In the genomic region with DNA sequence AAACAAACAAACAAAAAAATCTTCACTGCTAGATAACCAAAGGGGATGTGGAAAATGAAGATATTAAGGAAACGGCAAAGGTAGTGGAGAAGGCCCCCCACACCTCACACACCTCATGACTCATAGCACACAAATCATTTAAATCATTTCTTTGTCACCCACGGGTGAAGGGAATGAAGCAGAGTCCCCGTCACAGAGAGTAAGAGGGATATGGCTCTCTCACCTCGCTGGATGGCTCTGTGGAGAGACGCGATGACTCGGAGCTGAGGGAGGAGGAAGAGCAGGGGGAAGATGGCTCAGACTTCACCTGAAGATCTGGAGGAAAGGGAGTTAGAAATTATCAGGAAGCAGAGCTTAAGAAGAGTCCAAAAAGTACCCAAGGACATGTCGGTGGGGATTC, we compare ENCODE assay signal across 1 cellular context.
TF ChIP-seq lines count a peak whose summit lies in the region.

No MANE protein-coding gene starts in this region.

TF ChIP-seq in neural cell, 6 proteins besides CTCF, POLR2A, EP300 and RAD21 (continued from another document):
- no peak for TF ChIP-seq REST (IDR thresholded peaks at IDR 0.05; ENCODE audit: borderline replicate concordance)
- no peak for TF ChIP-seq SMC3 (conservative IDR thresholded peaks at IDR 0.05; ENCODE audit: poor library complexity)
- no peak for TF ChIP-seq TAF1 (IDR thresholded peaks at IDR 0.05; ENCODE audit: low read depth)
